18 cellular contexts compared by ENCODE assay signal in the genomic region with DNA sequence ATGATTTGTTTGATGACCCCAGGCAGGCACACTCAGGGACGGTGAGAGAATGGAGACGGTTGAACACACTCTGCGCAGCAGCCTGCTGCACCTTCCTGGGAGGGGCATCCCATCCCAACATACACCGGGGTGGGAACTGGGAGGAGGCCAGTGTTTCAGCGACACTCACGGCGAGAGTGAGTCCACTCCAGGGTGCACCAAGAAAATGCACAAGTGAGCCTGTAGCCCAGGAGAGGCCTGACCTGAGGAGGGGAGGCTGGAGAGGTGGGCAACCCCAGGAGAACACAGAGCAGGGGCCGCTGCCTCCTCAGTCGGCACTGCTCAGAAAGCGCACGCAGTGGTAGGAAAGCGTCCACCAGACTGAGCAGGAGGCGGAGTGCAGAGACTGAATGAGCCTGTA.
"Had no signal": no experiment of that assay in that cellular context is flagged by ENCODE, and none has a peak within 500 bp of the region (broad histone marks: within the 10 kb centered on the region; RNA-seq: fewer than 3 reads in every experiment).

No MANE protein-coding gene starts in this region.

- H3K36me3 ChIP-seq: ovary, tibial nerve had no signal

- H3K4me3 ChIP-seq: ovary, tibial nerve had no signal

- H3K9me3 ChIP-seq: ovary had no signal

- H3K4me1 ChIP-seq: foreskin keratinocyte, tibial nerve had no signal

- H3K27me3 ChIP-seq: ovary, tibial nerve had no signal

- ATAC-seq: activated CD4-positive, alpha-beta T cell treated with anti-CD3 and anti-CD28 coated beads for 36 hours; activated naive CD8-positive, alpha-beta T cell treated with anti-CD3 and anti-CD28 coated beads, Interleukin-2, amount 50 U/mL, for 24 hours; foreskin keratinocyte had no signal

- H3K27ac ChIP-seq: foreskin keratinocyte, ovary, tibial nerve had no signal

- DNase-seq: activated CD4-positive, alpha-beta T cell treated with anti-CD3 and anti-CD28 coated beads for 36 hours; activated CD8-positive, alpha-beta memory T cell treated with anti-CD3 and anti-CD28 coated beads for 24 hours; activated naive CD4-positive, alpha-beta T cell; activated naive CD8-positive, alpha-beta T cell treated with anti-CD3 and anti-CD28 coated beads, Interleukin-2, amount 50 U/mL, for 24 hours; cerebellar nuclear complex; effector memory CD4-positive, alpha-beta T cell; foreskin keratinocyte; glutamatergic neuron; ovary; stimulated activated CD4-positive, alpha-beta T cell treated with anti-CD3 and anti-CD28 coated beads, Interleukin-15, amount 100 ng/mL, for 24 hours; stimulated activated CD4-positive, alpha-beta T cell treated with anti-CD3 and anti-CD28 coated beads, Interleukin-4, amount 100 ng/mL, for 1 hour; stimulated activated naive CD4-positive, alpha-beta T cell; substantia nigra; T1000 had no signal

- H3K27ac Mint-ChIP-seq: activated CD4-positive, alpha-beta T cell treated with anti-CD3 and anti-CD28 coated beads for 36 hours; activated naive CD8-positive, alpha-beta T cell treated with anti-CD3 and anti-CD28 coated beads, Interleukin-2, amount 50 U/mL, for 24 hours; dendritic cell treated with granulocyte-macrophage colony-stimulating factor and Interleukin-4, amounts not matched to agents 40 ng/mL and 50 ng/mL, for 4 days; mesothelial cell of epicardium had no signal

- H3K4me1 Mint-ChIP-seq: activated CD4-positive, alpha-beta T cell treated with anti-CD3 and anti-CD28 coated beads for 36 hours; activated naive CD8-positive, alpha-beta T cell treated with anti-CD3 and anti-CD28 coated beads, Interleukin-2, amount 50 U/mL, for 24 hours; mesothelial cell of epicardium; neural crest cell had no signal

- H3K4me3 Mint-ChIP-seq: activated CD4-positive, alpha-beta T cell treated with anti-CD3 and anti-CD28 coated beads for 36 hours; activated naive CD8-positive, alpha-beta T cell treated with anti-CD3 and anti-CD28 coated beads, Interleukin-2, amount 50 U/mL, for 24 hours; dendritic cell treated with granulocyte-macrophage colony-stimulating factor and Interleukin-4, amounts not matched to agents 40 ng/mL and 50 ng/mL, for 4 days; mesothelial cell of epicardium; neural crest cell had no signal
